8 cellular contexts compared by ENCODE assay signal in the genomic region with DNA sequence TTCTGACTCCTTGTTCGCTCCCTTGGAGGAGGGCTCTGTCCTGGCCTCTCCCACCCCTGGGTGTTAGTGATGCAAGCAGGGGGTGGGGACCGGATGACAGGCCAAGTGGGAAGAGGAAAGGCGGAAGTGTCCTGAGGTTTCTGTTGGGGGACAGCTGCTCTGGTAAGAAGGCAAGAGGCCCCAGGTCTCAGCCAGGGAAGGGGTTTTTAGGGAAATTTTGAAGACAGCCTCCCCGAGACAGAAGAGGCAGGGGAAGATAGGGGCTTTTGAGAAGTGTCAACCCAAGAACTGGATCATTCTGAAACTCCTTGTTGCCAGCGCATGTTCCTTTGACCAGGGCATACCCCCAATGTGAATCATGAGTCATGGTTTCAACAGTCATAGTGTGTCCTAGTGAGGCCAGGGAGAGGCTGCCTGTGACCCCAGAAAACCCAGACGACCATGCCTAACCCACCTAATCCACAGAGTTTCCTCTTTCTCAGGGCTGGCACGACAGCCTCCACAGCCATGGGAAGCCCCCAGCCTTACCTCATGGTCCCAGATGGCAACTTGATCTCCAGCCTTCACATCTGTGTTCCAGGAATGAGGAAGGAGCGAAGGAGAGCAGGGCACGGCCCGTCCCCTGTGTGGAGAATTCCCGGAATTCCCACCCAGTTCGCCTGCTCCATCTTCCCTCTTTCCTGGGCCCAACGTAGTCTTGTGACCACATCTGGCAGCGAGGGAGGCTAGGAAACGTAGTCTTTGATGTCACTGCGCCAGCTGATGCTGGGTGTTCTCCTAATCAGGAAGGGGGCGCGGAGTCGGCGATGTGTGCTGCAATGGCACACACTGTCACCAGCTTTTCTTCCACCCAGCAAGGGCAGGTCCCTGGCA. TPM values are rescaled to one million over a fixed set of nuclear protein-coding genes. Genes with fewer than 3 reads are reported as not detected.
DNase-seq lines count a peak whose midpoint lies in the region; ATAC-seq, FAIRE-seq and TF ChIP-seq lines count a peak whose summit lies in the region.

No MANE protein-coding gene starts in this region.

- no peak overlapping the region for H3K4me3 ChIP-seq in adrenal gland

- DNase-seq in CD1c-positive myeloid dendritic cell (ENCODE audit: extremely low spot score), result peak; percentile 92
- peak; percentile 87 for DNase-seq in GM19239 (ENCODE audit: insufficient read length, low spot score)
- peak in 4 of 7 donors; percentile 22 to 49 (median 34) for DNase-seq in adrenal gland
- peak; percentile 67 for DNase-seq in stimulated activated CD8-positive, alpha-beta memory T cell treated with anti-CD3 and anti-CD28 coated beads, Interleukin-15, amount 100 ng/mL, for 48 hours (ENCODE audit: low read depth in 2 of 2)
- no peak for DNase-seq in NCI-H748 (lab: John Stamatoyannopoulos, UW; ENCODE audit: unreplicated experiment)
- DNase-seq in NK-92 treated with Interleukin-12 subunit alpha and Interleukin-12 subunit beta, amount 100 ng/mL, for 24 hours (lab: John Stamatoyannopoulos, UW), result no peak
- DNase-seq in NCI-H1930 (lab: John Stamatoyannopoulos, UW), result no peak

- TF ChIP-seq POLR2A in adrenal gland (IDR thresholded peaks at IDR 0.05), result no peak

- TF ChIP-seq CTCF in adrenal gland (IDR thresholded peaks at IDR 0.05), result no peak

- intact Hi-C loops in adrenal gland (cut with DNase I), result no loop called here

- peak overlapping the region in 3 of 5 donors; percentile 38 to 82 (median 44) for H3K27ac ChIP-seq in adrenal gland

- H3K27me3 ChIP-seq in adrenal gland, result peaks cover 7% of the 10 kb centered on the region

- no peaks in the 10 kb centered on the region for H3K36me3 ChIP-seq in adrenal gland (replicated peaks in 1 of 2)

- no peaks in the 10 kb centered on the region for H3K4me1 ChIP-seq in adrenal gland (replicated peaks in 1 of 2)

- FAIRE-seq in GM19239 (lab: Jason Lieb, UNC), result peak; percentile 97

- 57 to 72% (median 60%) methylated on average over 18 to 20 of the region's 20 CpGs for WGBS in adrenal gland, 4 donors

- H3K9me3 ChIP-seq in adrenal gland (replicated peaks in 1 of 3), result no peaks in the 10 kb centered on the region

- peak; percentile 43 for ATAC-seq in HG03457 (IDR thresholded peaks at IDR 0.05; ENCODE audit: unreplicated experiment)

RNA-seq across cellular contexts. Expression of a gene that starts 4.9 kb away (rescaled TPM):
- 10 to 100 TPM in 1 of 8 donors, 1 to 10 TPM in 6, under 1 TPM in 1; 0.48 to 11.7 (median 2.0) TPM for total RNA-seq in adrenal gland
- 1 to 10 TPM in 1 of 3 donors, under 1 TPM in 2; 0.57 to 1.8 (median 0.91) TPM for polyA plus RNA-seq in adrenal gland

RNA-seq across cellular contexts. Expression of a gene that starts 49.2 kb away (rescaled TPM):
- total RNA-seq in adrenal gland, result 1 to 10 TPM in 7 of 8 donors, under 1 TPM in 1; 0.66 to 6.1 (median 3.9) TPM
- polyA plus RNA-seq in adrenal gland, result 1 to 10 TPM; 1.9 to 6.8 (median 4.9) TPM

Comparison
In these comparisons a context has a peak if more than half of its experiments do, and no peak if none do; other contexts are left out.
1. DNase-seq: peak in CD1c-positive myeloid dendritic cell (single experiment), GM19239 (single experiment), adrenal gland (4 of 7) and stimulated activated CD8-positive, alpha-beta memory T cell treated with anti-CD3 and anti-CD28 coated beads, Interleukin-15, amount 100 ng/mL, for 48 hours (2 of 2); none in NCI-H748 (single experiment), NK-92 treated with Interleukin-12 subunit alpha and Interleukin-12 subunit beta, amount 100 ng/mL, for 24 hours (single experiment) and NCI-H1930 (0 of 2).